8 cellular contexts compared by ENCODE assay signal in genomic region chr17:54900457-54901229, GRCh38. TPM values are rescaled to one million over a fixed set of nuclear protein-coding genes. Genes with fewer than 3 reads are reported as not detected.
DNase-seq lines count a peak whose midpoint lies in the region; ATAC-seq and TF ChIP-seq lines count a peak whose summit lies in the region.

Gene TOM1L1, plus strand, starts transcription at chr17:54900852. Its CDS starts 14 bp downstream, at chr17:54900866.

- intact Hi-C loops in naive thymus-derived CD4-positive, alpha-beta T cell (cut with micrococcal nuclease): no loop called here
- intact Hi-C loops in transverse colon (cut with DNase I; ENCODE audit: low total_unique reads): no loop called here

- H3K9me3 ChIP-seq in AG04450 (ENCODE audit: control insufficient read depth, insufficient read depth, low read length) (no peaks in the 10 kb centered on the region), transverse colon (no peaks in the 10 kb centered on the region)
- no peaks in the 10 kb centered on the region for H3K9me3 ChIP-seq in naive thymus-derived CD4-positive, alpha-beta T cell (ENCODE audit: control insufficient read depth in 2 of 3, low read length in 3 of 3)

- peak; percentile 16 for DNase-seq in AG04450 (ENCODE audit: low read depth, low spot score)
- peak; percentile 94 for DNase-seq in NCI-H2196 (lab: John Stamatoyannopoulos, UW; ENCODE audit: unreplicated experiment)
- peak; percentile 40 for DNase-seq in activated T-cell treated with anti-CD3 and anti-CD28 coated beads for 48 hours (ENCODE audit: low read depth)
- peak; percentile 49 for DNase-seq in fibroblast of peridontal ligament (ENCODE audit: extremely low read depth)
- peak in 3 of 9 donors; percentile 8 to 31 (median 8) for DNase-seq in naive thymus-derived CD4-positive, alpha-beta T cell
- peak; percentile 89 for DNase-seq in transverse colon

- 6% methylated on average over 41 of the region's 67 CpGs; no CpG with 5 or more reads in 1 of the 2 donors for WGBS in transverse colon (ENCODE audit: low coverage in 1 of 2), 2 donors

- H3K4me3 ChIP-seq in AG04450 (ENCODE audit: low read depth, low read length) (peak within 1 kb of the TSS; percentile 89), transverse colon (peak within 1 kb of the TSS; percentile 51 to 71 (median 54))
- H3K4me3 ChIP-seq in naive thymus-derived CD4-positive, alpha-beta T cell (ENCODE audit: low read length): no peak within 1 kb of the TSS

- no peaks in the 10 kb centered on the region for H3K9me3 Mint-ChIP-seq in naive thymus-derived CD4-positive, alpha-beta T cell

- H3K27me3 Mint-ChIP-seq in naive thymus-derived CD4-positive, alpha-beta T cell: peaks cover 29 to 43% (median 40%) of the 10 kb centered on the region in 5 donors

- H3K36me3 Mint-ChIP-seq in naive thymus-derived CD4-positive, alpha-beta T cell: no peaks in the 10 kb centered on the region

- no peaks in the 10 kb centered on the region for H3K4me1 ChIP-seq in naive thymus-derived CD4-positive, alpha-beta T cell (ENCODE audit: control insufficient read depth in 2 of 2, insufficient read depth in 2 of 2, low read length in 2 of 2)
- H3K4me1 ChIP-seq in transverse colon: peaks cover 0 to 15% (median 8%) of the 10 kb centered on the region in 4 donors

- POLR2A ChIA-PET in AG04450 (lab: Yijun Ruan, JAX): no interaction called here
- POLR2A ChIA-PET in naive thymus-derived CD4-positive, alpha-beta T cell (lab: Charles Lee): no interaction called here

- H3K27me3 ChIP-seq in AG04450 (ENCODE audit: control insufficient read depth, insufficient read depth, low read length) (no peaks in the 10 kb centered on the region), transverse colon (peaks cover 3% of the 10 kb centered on the region)
- no peaks in the 10 kb centered on the region for H3K27me3 ChIP-seq in naive thymus-derived CD4-positive, alpha-beta T cell (ENCODE audit: control insufficient read depth in 2 of 2, insufficient read depth in 2 of 2, low read length in 2 of 2)

- peak within 1 kb of the TSS; percentile 18 to 65 (median 60) for H3K4me3 Mint-ChIP-seq in naive thymus-derived CD4-positive, alpha-beta T cell

- peak; percentile 18; the same call in 1 of the 2 replicates for TF ChIP-seq CTCF in AG04450 (IDR thresholded peaks at IDR 0.05; ENCODE audit: low read depth, low read length)
- TF ChIP-seq CTCF in transverse colon (IDR thresholded peaks at IDR 0.05): peak in 3 of 5 experiments; percentile 3 to 40 (median 25)

- CTCF ChIA-PET in AG04450 (lab: Charles Lee): interaction anchor here (0.6 to 1.4 kb wide), 2 partner anchors 9 to 20 kb away, joined by 4 to 6 read pairs; no protein-coding TSS in a partner anchor
- CTCF ChIA-PET in naive thymus-derived CD4-positive, alpha-beta T cell (lab: Charles Lee): no interaction called here

- peak within 1 kb of the TSS in 1 of 9 donors; percentile 32 for H3K27ac Mint-ChIP-seq in naive thymus-derived CD4-positive, alpha-beta T cell

- TF ChIP-seq EP300 in transverse colon (IDR thresholded peaks at IDR 0.05; ENCODE audit: low read depth): no peak

- H3K27ac ChIP-seq in AG04450 (ENCODE audit: low read depth, low read length) (no peak within 1 kb of the TSS), transverse colon (peak within 1 kb of the TSS; percentile 68 to 79 (median 78))
- H3K27ac ChIP-seq in naive thymus-derived CD4-positive, alpha-beta T cell (ENCODE audit: low read depth, low read length): no peak within 1 kb of the TSS

- no peaks in the 10 kb centered on the region for H3K36me3 ChIP-seq in naive thymus-derived CD4-positive, alpha-beta T cell (ENCODE audit: control insufficient read depth in 2 of 3, insufficient read depth in 3 of 3, low read length in 3 of 3)
- H3K36me3 ChIP-seq in transverse colon: no peaks in the 10 kb centered on the region

- ATAC-seq in GM18517 (IDR thresholded peaks at IDR 0.05; ENCODE audit: unreplicated experiment): peak; percentile 76
- ATAC-seq in HG03135 (IDR thresholded peaks at IDR 0.05; ENCODE audit: unreplicated experiment): peak; percentile 78
- ATAC-seq in naive thymus-derived CD4-positive, alpha-beta T cell: peak; percentile 41

- TF ChIP-seq POLR2A in transverse colon (IDR thresholded peaks at IDR 0.05): peak; percentile 48

- peaks cover 0 to 16% (median 8%) of the 10 kb centered on the region in 7 donors for H3K4me1 Mint-ChIP-seq in naive thymus-derived CD4-positive, alpha-beta T cell

- in situ Hi-C loops in transverse colon (cut with MboI; ENCODE audit: low pct_ligation_motif_present in 1 of 4, low pct_unique_long_range_greater_than_20kb in 1 of 4, low sequenced_read_pairs in 3 of 4): no loop called here

RNA-seq across cellular contexts. Expression of gene TOM1L1, which starts in this region (rescaled TPM):
- polyA plus RNA-seq in AG04450 (2011; rRNA removed): 25.6 and 37.8 TPM in 2 replicates
- polyA minus RNA-seq in AG04450 (2011; rRNA and poly(A)+ RNA removed): 9.9 and 18.8 TPM in 2 replicates
- under 1 TPM in 1 of 5 experiments, not detected in 4; 0.19 TPM for total RNA-seq in naive thymus-derived CD4-positive, alpha-beta T cell
- polyA plus RNA-seq in naive thymus-derived CD4-positive, alpha-beta T cell: not detected
- 100 to 1,000 TPM in 1 of 4 donors, 10 to 100 TPM in 2, 1 to 10 TPM in 1; 7.1 to 103 (median 55.4) TPM for total RNA-seq in transverse colon

Comparison
In these comparisons a context has a peak if more than half of its experiments do, and no peak if none do; other contexts are left out.
1. RNA of gene TOM1L1 (total RNA-seq): 7.1 to 103 TPM in transverse colon; 0.19 TPM in naive thymus-derived CD4-positive, alpha-beta T cell; every median in the first group is over 4 times any median in the second.
2. RNA of gene TOM1L1 (polyA plus RNA-seq): 25.6 to 37.8 TPM in AG04450; not detected in naive thymus-derived CD4-positive, alpha-beta T cell; every median in the first group is over 10 times any median in the second.
3. Peak in ATAC-seq in naive thymus-derived CD4-positive, alpha-beta T cell; RNA of the gene not detected or under 1 TPM.
4. H3K27ac ChIP-seq: peak in transverse colon (4 of 4); none in AG04450 (single experiment) and naive thymus-derived CD4-positive, alpha-beta T cell (single experiment).
5. Peak in every context shown above with its lines, with median percentiles within 50 percentile points of each other: ATAC-seq.